Comparison of ENCODE assay signal across 9 cellular contexts in the genomic region with DNA sequence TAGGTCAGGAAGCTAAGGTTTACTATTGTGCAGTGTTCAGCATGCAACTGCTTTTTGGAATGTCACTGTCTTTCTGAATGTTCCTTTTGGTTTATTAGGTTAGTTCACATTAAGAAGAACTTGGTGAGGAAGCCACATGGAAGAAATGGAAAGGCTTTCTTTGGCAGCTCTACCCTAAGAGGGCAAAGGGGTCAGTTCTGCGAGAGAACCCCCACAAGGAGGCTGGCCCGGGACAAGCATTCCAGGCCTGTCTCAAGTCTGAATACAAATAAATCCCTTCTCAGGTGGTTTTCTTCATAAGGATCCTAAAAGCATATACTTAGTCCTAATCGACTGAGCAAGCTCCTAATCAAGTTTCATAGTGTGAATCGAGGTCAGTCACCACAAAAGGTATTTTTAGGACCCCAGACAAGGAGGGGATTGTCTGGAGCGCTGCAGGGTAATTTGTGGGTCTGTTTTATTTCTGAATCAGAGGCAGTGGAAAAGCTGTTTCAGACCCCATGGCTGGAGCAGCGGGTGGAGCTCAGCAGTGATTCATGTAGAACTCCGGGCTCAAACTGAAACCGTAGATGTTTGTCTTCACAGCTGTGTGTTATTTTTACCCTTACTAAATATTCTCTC.
DNase-seq lines count a peak whose midpoint lies in the region; ATAC-seq and TF ChIP-seq lines count a peak whose summit lies in the region.
"Had no signal": no experiment of that assay in that cellular context is flagged by ENCODE, and none has a peak within 500 bp of the region (broad histone marks: within the 10 kb centered on the region; RNA-seq: fewer than 3 reads in every experiment).

No MANE protein-coding gene starts in this region.

- no peak overlapping the region for H3K27ac ChIP-seq in RWPE2 (ENCODE audit: poor library complexity, severe bottlenecking)
- H3K27ac ChIP-seq in epithelial cell of prostate, result no peak overlapping the region
- H3K27ac ChIP-seq in neutrophil, result peak overlapping the region; percentile 28

- H3K4me1 ChIP-seq in RWPE2 (ENCODE audit: insufficient read depth, poor library complexity, severe bottlenecking), result peaks cover under 1% of the 10 kb centered on the region
- H3K4me1 ChIP-seq in neutrophil (ENCODE audit: control insufficient read depth in 1 of 2, insufficient read depth in 1 of 2, low read depth in 1 of 2, low read length in 1 of 2), result peaks cover 38 to 40% of the 10 kb centered on the region in 2 experiments

- H3K4me3 ChIP-seq in RWPE2 (ENCODE audit: severe bottlenecking) (no peak overlapping the region), neutrophil (ENCODE audit: low read depth in 1 of 2, low read length in 1 of 2) (no peak overlapping the region)
- H3K4me3 ChIP-seq: K562 had no signal

- H3K27me3 ChIP-seq in RWPE2 (ENCODE audit: insufficient read depth, poor library complexity, severe bottlenecking), result no peaks in the 10 kb centered on the region
- H3K27me3 ChIP-seq in neutrophil, result no peaks in the 10 kb centered on the region

- no peak for TF ChIP-seq CTCF in RWPE2 (IDR thresholded peaks at IDR 0.05; ENCODE audit: poor library complexity, severe bottlenecking)
- TF ChIP-seq CTCF in neutrophil (IDR thresholded peaks at IDR 0.05), result no peak

- H3K36me3 ChIP-seq in RWPE2 (ENCODE audit: low read depth) (no peaks in the 10 kb centered on the region), neutrophil (peaks cover 4% of the 10 kb centered on the region)

- DNase-seq in AG20443 (ENCODE audit: low spot score) (peak; percentile 71), RWPE2 (ENCODE audit: low spot score) (no peak), epithelial cell of prostate (ENCODE audit: low read depth, low spot score) (peak; percentile 27), SHP77 treated with DMSO at 0.1 percent for 48 hours (lab: John Stamatoyannopoulos, UW) (no peak), amniotic stem cell (lab: John Stamatoyannopoulos, UW) (no peak)

- H3K9me3 ChIP-seq in RWPE2 (ENCODE audit: severe bottlenecking) (no peaks in the 10 kb centered on the region), neutrophil (no peaks in the 10 kb centered on the region)

- peak; percentile 66 for ATAC-seq in RWPE2 (ENCODE audit: low read depth)
- no peak for ATAC-seq in HG03095 (IDR thresholded peaks at IDR 0.05; ENCODE audit: unreplicated experiment)
- ATAC-seq in GM19452 (IDR thresholded peaks at IDR 0.05; ENCODE audit: unreplicated experiment), result no peak
- ATAC-seq: K562 had no signal

Comparison
In these comparisons a context has a peak if more than half of its experiments do, and no peak if none do; other contexts are left out.
1. DNase-seq: peak in AG20443 (single experiment) and epithelial cell of prostate (single experiment); none in RWPE2 (single experiment), SHP77 treated with DMSO at 0.1 percent for 48 hours (single experiment) and amniotic stem cell (single experiment).